Comparison of ENCODE assay signal across 22 cellular contexts in the genomic region with DNA sequence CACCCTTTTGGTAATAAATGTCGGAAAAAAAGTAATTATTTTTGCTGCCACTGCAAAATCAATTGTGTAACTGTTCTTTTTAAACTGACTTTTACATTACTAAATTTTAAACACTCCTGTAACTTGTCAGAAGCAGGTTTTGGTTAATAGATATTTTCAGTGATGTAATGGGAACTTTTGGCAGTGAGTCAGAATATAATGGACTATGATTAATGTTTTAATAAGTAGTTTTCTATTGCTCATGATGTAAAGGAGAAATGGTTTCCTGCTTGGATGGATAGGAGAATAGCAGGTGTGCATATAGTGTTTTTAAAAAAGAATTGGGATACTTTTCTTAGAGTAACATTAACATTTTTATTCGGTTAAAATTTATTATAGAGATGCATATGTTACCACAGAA. TPM values are rescaled to one million over a fixed set of nuclear protein-coding genes. Genes with fewer than 3 reads are reported as not detected.
A peak's percentile ranks its signal among the peaks of the same experiment; 100 is the strongest.
DNase-seq lines count a peak whose midpoint lies in the region; ATAC-seq, FAIRE-seq and TF ChIP-seq lines count a peak whose summit lies in the region.
"Had no signal": no experiment of that assay in that cellular context is flagged by ENCODE, and none has a peak within 500 bp of the region (broad histone marks: within the 10 kb centered on the region; RNA-seq: fewer than 3 reads in every experiment).

No MANE protein-coding gene starts in this region.

- H3K4me1 Mint-ChIP-seq in activated naive CD8-positive, alpha-beta T cell treated with anti-CD3 and anti-CD28 coated beads for 36 hours, result peaks cover 6% of the 10 kb centered on the region
- H3K4me1 Mint-ChIP-seq: endodermal cell had no signal

- H3K27me3 Mint-ChIP-seq in activated naive CD8-positive, alpha-beta T cell treated with anti-CD3 and anti-CD28 coated beads for 36 hours, result no peaks in the 10 kb centered on the region
- H3K27me3 Mint-ChIP-seq: activated T-helper 17 cell treated with anti-CD3 and anti-CD28 coated beads, Interleukin-2, amount 50 U/mL, for 72 hours; stimulated activated naive CD8-positive, alpha-beta T cell treated with anti-CD3 and anti-CD28 coated beads, Interleukin-15, Interleukin-2, amounts not matched to agents 100 ng/mL and 50 ng/mL, for 24 hours had no signal

- no peaks in the 10 kb centered on the region for H3K79me2 ChIP-seq in endothelial cell of umbilical vein (ENCODE audit: control insufficient read depth, insufficient read depth, low read length)

- no peaks in the 10 kb centered on the region for H3K9me3 ChIP-seq in endothelial cell of umbilical vein (replicated peaks; ENCODE audit: control insufficient read depth, insufficient read depth, low read length)
- H3K9me3 ChIP-seq: adrenal gland, prostate gland, upper lobe of right lung had no signal

- H3K4me2 ChIP-seq in endothelial cell of umbilical vein (ENCODE audit: insufficient read depth, low read length), result no peak overlapping the region

- no peak overlapping the region for H3K27ac ChIP-seq in endothelial cell of umbilical vein (ENCODE audit: insufficient read depth, low read depth, low read length)
- H3K27ac ChIP-seq: adrenal gland, prostate gland, upper lobe of right lung had no signal

- no peak for TF ChIP-seq CTCF in endothelial cell of umbilical vein (IDR thresholded peaks at IDR 0.05; ENCODE audit: extremely low read depth in 1 of 2, insufficient read depth in 1 of 2, low read depth in 1 of 2, low read length in 2 of 2)

- H3K27me3 ChIP-seq in endothelial cell of umbilical vein (ENCODE audit: control insufficient read depth in 2 of 2, insufficient read depth in 2 of 2, low read length in 2 of 2), result no peaks in the 10 kb centered on the region
- H3K27me3 ChIP-seq: adrenal gland, upper lobe of right lung had no signal

- ATAC-seq in stimulated activated naive CD8-positive, alpha-beta T cell treated with anti-CD3 and anti-CD28 coated beads, Interleukin-15, Interleukin-2, amounts not matched to agents 100 U/mL and 50 U/mL, for 24 hours, result no peak
- ATAC-seq: activated T-helper 17 cell treated with anti-CD3 and anti-CD28 coated beads, Interleukin-2, amount 50 U/mL, for 72 hours; natural killer cell; upper lobe of right lung had no signal

- no peaks in the 10 kb centered on the region for H3K9me1 ChIP-seq in endothelial cell of umbilical vein (replicated peaks; ENCODE audit: control insufficient read depth, extremely low read depth, insufficient read depth, low read length)

- POLR2A ChIA-PET in endothelial cell of umbilical vein (lab: Charles Lee), result no interaction called here

- CTCF ChIA-PET in endothelial cell of umbilical vein (lab: Charles Lee), result no interaction called here

- TF ChIP-seq POLR2A in endothelial cell of umbilical vein (IDR thresholded peaks at IDR 0.05; ENCODE audit: low read depth, low read length), result no peak

- dilution Hi-C loops in endothelial cell of umbilical vein (cut with MboI; ENCODE audit: extremely low pct_ligation_motif_present, low sequenced_read_pairs), result no loop called here

- no TSS peak for BruUV-seq in endothelial cell of umbilical vein (replicated peaks; lab: Mats Ljungman, UMichigan)

- no peak overlapping the region for H2AFZ ChIP-seq in endothelial cell of umbilical vein (ENCODE audit: low read depth, low read length)

- peaks cover 13% of the 10 kb centered on the region for H3K36me3 Mint-ChIP-seq in activated naive CD8-positive, alpha-beta T cell treated with anti-CD3 and anti-CD28 coated beads for 36 hours
- H3K36me3 Mint-ChIP-seq: natural killer cell had no signal

- intact Hi-C loops in endothelial cell of umbilical vein (cut with micrococcal nuclease), result loop anchor here (10.0 kb wide), 1 partner anchor 333 kb away; no protein-coding TSS in a partner anchor

- H3K4me3 Mint-ChIP-seq in activated naive CD8-positive, alpha-beta T cell treated with anti-CD3 and anti-CD28 coated beads for 36 hours, result no peak overlapping the region
- H3K4me3 Mint-ChIP-seq: activated T-helper 17 cell treated with anti-CD3 and anti-CD28 coated beads, Interleukin-2, amount 50 U/mL, for 72 hours; endodermal cell; natural killer cell; stimulated activated naive CD8-positive, alpha-beta T cell treated with anti-CD3 and anti-CD28 coated beads, Interleukin-15, Interleukin-2, amounts not matched to agents 100 ng/mL and 50 ng/mL, for 24 hours had no signal

- H3K9me3 Mint-ChIP-seq in activated naive CD8-positive, alpha-beta T cell treated with anti-CD3 and anti-CD28 coated beads for 36 hours, result peaks cover 2% of the 10 kb centered on the region
- H3K9me3 Mint-ChIP-seq: activated T-helper 17 cell treated with anti-CD3 and anti-CD28 coated beads, Interleukin-2, amount 50 U/mL, for 72 hours; endodermal cell; natural killer cell; stimulated activated naive CD8-positive, alpha-beta T cell treated with anti-CD3 and anti-CD28 coated beads, Interleukin-15, Interleukin-2, amounts not matched to agents 100 ng/mL and 50 ng/mL, for 24 hours had no signal

- peak; percentile 24 for DNase-seq in NCI-H2107 treated with DMSO at 0.1 percent for 48 hours (lab: John Stamatoyannopoulos, UW; ENCODE audit: unreplicated experiment)
- DNase-seq in NCI-H2107 (lab: John Stamatoyannopoulos, UW), result no peak
- DNase-seq in NCI-H226, result peak; percentile 35
- peak; percentile 78 for DNase-seq in endothelial cell of umbilical vein (ENCODE audit: low read depth, low spot score)
- DNase-seq in putamen (ENCODE audit: low spot score), result peak; percentile 15
- DNase-seq in stimulated activated naive CD8-positive, alpha-beta T cell treated with anti-CD3 and anti-CD28 coated beads, Interleukin-15, Interleukin-2, amounts not matched to agents 100 U/mL and 50 U/mL, for 24 hours, result no peak
- DNase-seq in NCI-H510A treated with DMSO at 0.1 percent for 48 hours (lab: John Stamatoyannopoulos, UW), result no peak
- DNase-seq in activated naive CD8-positive, alpha-beta T cell treated with anti-CD3 and anti-CD28 coated beads for 36 hours, result no peak
- DNase-seq: adrenal gland; cerebellar nuclear complex; DND-41; endodermal cell; glutamatergic neuron; KBM-7; natural killer cell; NCI-H146; NCI-H524; stimulated activated CD4-positive, alpha-beta T cell treated with anti-CD3 and anti-CD28 coated beads, Interleukin-15, amount 100 ng/mL, for 24 hours; upper lobe of right lung had no signal

- H3K9ac ChIP-seq in endothelial cell of umbilical vein (replicated peaks; ENCODE audit: extremely low read depth, insufficient read depth, low read length), result no peak overlapping the region

- peak; percentile 52 for FAIRE-seq in endothelial cell of umbilical vein (lab: Jason Lieb, UNC)

- H4K20me1 ChIP-seq in endothelial cell of umbilical vein (replicated peaks; ENCODE audit: control insufficient read depth, extremely low read depth, insufficient read depth, low read length), result no peaks in the 10 kb centered on the region

- H3K4me3 ChIP-seq in endothelial cell of umbilical vein (replicated peaks in 1 of 3; ENCODE audit: insufficient read depth in 1 of 3, low read depth in 1 of 3, low read length in 3 of 3), result no peak overlapping the region
- H3K4me3 ChIP-seq: adrenal gland, prostate gland, upper lobe of right lung had no signal

- no peaks in the 10 kb centered on the region for H3K36me3 ChIP-seq in endothelial cell of umbilical vein (ENCODE audit: control insufficient read depth in 2 of 2, extremely low read depth in 1 of 2, insufficient read depth in 2 of 2, low read length in 2 of 2)
- H3K36me3 ChIP-seq: adrenal gland, prostate gland, upper lobe of right lung had no signal

- H3K4me1 ChIP-seq in endothelial cell of umbilical vein (ENCODE audit: control insufficient read depth, extremely low read depth, insufficient read depth, low read length), result peaks cover 12% of the 10 kb centered on the region
- H3K4me1 ChIP-seq: adrenal gland, prostate gland, upper lobe of right lung had no signal

- no peak overlapping the region for H3K27ac Mint-ChIP-seq in activated naive CD8-positive, alpha-beta T cell treated with anti-CD3 and anti-CD28 coated beads for 36 hours
- H3K27ac Mint-ChIP-seq: activated T-helper 17 cell treated with anti-CD3 and anti-CD28 coated beads, Interleukin-2, amount 50 U/mL, for 72 hours; endodermal cell; natural killer cell; stimulated activated naive CD8-positive, alpha-beta T cell treated with anti-CD3 and anti-CD28 coated beads, Interleukin-15, Interleukin-2, amounts not matched to agents 100 ng/mL and 50 ng/mL, for 24 hours had no signal

TF ChIP-seq in endothelial cell of umbilical vein, 7 proteins besides CTCF, POLR2A, EP300 and RAD21 (continues in another document):
- TF ChIP-seq GATA2 (IDR thresholded peaks at IDR 0.05; ENCODE audit: insufficient read depth, insufficient read length, low read depth, low read length) (no peak), JUN (IDR thresholded peaks at IDR 0.05; ENCODE audit: borderline replicate concordance, insufficient read depth, insufficient read length, low read depth) (peak; percentile 33), MYC (IDR thresholded peaks at IDR 0.05; ENCODE audit: low read depth, low read length) (no peak), EZH2 (IDR thresholded peaks at IDR 0.05; ENCODE audit: borderline replicate concordance, low read depth, low read length, severe bottlenecking) (no peak)
- TF ChIP-seq, protein P1, sequence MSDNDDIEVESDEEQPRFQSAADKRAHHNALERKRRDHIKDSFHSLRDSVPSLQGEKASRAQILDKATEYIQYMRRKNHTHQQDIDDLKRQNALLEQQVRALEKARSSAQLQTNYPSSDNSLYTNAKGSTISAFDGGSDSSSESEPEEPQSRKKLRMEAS (IDR thresholded peaks at IDR 0.05; ENCODE audit: insufficient read depth, insufficient read length), result no peak

RNA-seq across cellular contexts. Expression of gene TRMT5, which starts 58.8 kb away (rescaled TPM):
- 12.6 and 13.5 TPM in 2 replicates for total RNA-seq in endothelial cell of umbilical vein
- 1.8 and 2.4 TPM in 2 replicates for polyA plus RNA-seq in endothelial cell of umbilical vein
- polyA plus RNA-seq in endothelial cell of umbilical vein (2011; cell fraction: cytosol; rRNA removed), result 3.2 and 3.5 TPM in 2 replicates
- polyA plus RNA-seq in endothelial cell of umbilical vein (2011; cell fraction: nucleus; rRNA removed), result 2.4 and 3.8 TPM in 2 replicates
- 6.2 and 9.6 TPM in 2 replicates for polyA plus RNA-seq in endothelial cell of umbilical vein (2012)
- 4.4 and 5.9 TPM in 2 replicates for polyA minus RNA-seq in endothelial cell of umbilical vein
- polyA minus RNA-seq in endothelial cell of umbilical vein (2011; cell fraction: cytosol; rRNA and poly(A)+ RNA removed), result 4.1 TPM
- polyA minus RNA-seq in endothelial cell of umbilical vein (2011; cell fraction: nucleus; rRNA and poly(A)+ RNA removed), result 4.9 and 5.0 TPM in 2 replicates
- 10 to 100 TPM; 20.8 to 24.8 TPM for total RNA-seq in activated naive CD8-positive, alpha-beta T cell treated with anti-CD3 and anti-CD28 coated beads for 36 hours

RNA-seq across cellular contexts. Expression of gene SLC38A6, which starts 59.0 kb away (rescaled TPM):
- 21.6 and 24.6 TPM in 2 replicates for total RNA-seq in endothelial cell of umbilical vein
- polyA plus RNA-seq in endothelial cell of umbilical vein, result 14.0 and 17.3 TPM in 2 replicates
- 9.4 and 9.6 TPM in 2 replicates for polyA plus RNA-seq in endothelial cell of umbilical vein (2011; cell fraction: cytosol; rRNA removed)
- polyA plus RNA-seq in endothelial cell of umbilical vein (2011; cell fraction: nucleus; rRNA removed), result 25.4 and 30.0 TPM in 2 replicates
- 12.4 and 13.6 TPM in 2 replicates for polyA plus RNA-seq in endothelial cell of umbilical vein (2012)
- polyA minus RNA-seq in endothelial cell of umbilical vein, result 34.2 and 53.5 TPM in 2 replicates
- 4.0 TPM for polyA minus RNA-seq in endothelial cell of umbilical vein (2011; cell fraction: cytosol; rRNA and poly(A)+ RNA removed)
- polyA minus RNA-seq in endothelial cell of umbilical vein (2011; cell fraction: nucleus; rRNA and poly(A)+ RNA removed), result 52.1 and 78.5 TPM in 2 replicates
- total RNA-seq in activated naive CD8-positive, alpha-beta T cell treated with anti-CD3 and anti-CD28 coated beads for 36 hours, result 1 to 10 TPM; 3.3 to 4.0 TPM

Comparison
In these comparisons a context has a peak if more than half of its experiments do, and no peak if none do; other contexts are left out.
1. DNase-seq: peak in NCI-H2107 treated with DMSO at 0.1 percent for 48 hours (single experiment), NCI-H226 (single experiment), endothelial cell of umbilical vein (single experiment) and putamen (single experiment); none in NCI-H2107 (single experiment), stimulated activated naive CD8-positive, alpha-beta T cell treated with anti-CD3 and anti-CD28 coated beads, Interleukin-15, Interleukin-2, amounts not matched to agents 100 U/mL and 50 U/mL, for 24 hours (single experiment), NCI-H510A treated with DMSO at 0.1 percent for 48 hours (single experiment) and activated naive CD8-positive, alpha-beta T cell treated with anti-CD3 and anti-CD28 coated beads for 36 hours (single experiment).